Comparison of ENCODE assay signal across 14 cellular contexts in the genomic region with DNA sequence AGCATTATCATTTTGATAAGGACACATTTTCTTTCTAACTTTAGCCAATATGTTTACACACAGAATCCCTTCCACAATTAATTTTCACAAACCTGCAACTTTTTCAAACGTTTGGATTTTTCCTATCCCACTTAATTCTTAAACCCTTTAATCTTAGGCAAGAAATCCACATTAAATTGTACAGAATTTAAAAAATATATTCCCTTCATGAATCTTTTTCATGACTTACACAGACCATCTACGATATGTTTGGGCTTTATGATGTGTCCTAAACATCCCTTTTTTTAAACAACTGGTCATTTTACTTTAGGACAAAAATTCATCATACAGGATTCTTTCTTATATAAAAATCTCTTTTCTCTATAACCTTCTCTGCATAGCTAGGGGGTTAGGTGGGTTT.
"Had no signal": no experiment of that assay in that cellular context is flagged by ENCODE, and none has a peak within 500 bp of the region (broad histone marks: within the 10 kb centered on the region; RNA-seq: fewer than 3 reads in every experiment).

No MANE protein-coding gene starts in this region.

- H3K4me3 ChIP-seq: colonic mucosa, gastroesophageal sphincter, left ventricle myocardium inferior, ovary, sigmoid colon, suprapubic skin had no signal

- DNase-seq: activated B cell treated with CpG ODN at 0.5 μM for 24 hours; activated CD4-positive, alpha-beta T cell treated with anti-CD3 and anti-CD28 coated beads, Interleukin-2, amount 10 ng/mL, durations not matched to agents 24 days and 14 days; activated naive CD4-positive, alpha-beta T cell treated with anti-CD3 and anti-CD28 coated beads, Interleukin-2, amount 10 ng/mL, durations not matched to agents 7 days and 5 days; activated T-cell treated with anti-CD3 and anti-CD28 coated beads for 4 hours; colonic mucosa; left ventricle myocardium inferior; ovary; sigmoid colon; stimulated activated CD4-positive, alpha-beta T cell treated with anti-CD3 and anti-CD28 coated beads, Interleukin-2, amount 100 ng/mL, for 24 hours; stimulated activated naive CD4-positive, alpha-beta T cell treated with Interleukin-2 at 50 U/mL for 16 hours had no signal

- H3K27me3 Mint-ChIP-seq: activated B cell treated with CpG ODN at 0.5 μM for 24 hours; activated CD4-positive, alpha-beta T cell treated with anti-CD3 and anti-CD28 coated beads, Interleukin-2, amount 10 ng/mL, durations not matched to agents 24 days and 14 days; activated naive CD4-positive, alpha-beta T cell treated with anti-CD3 and anti-CD28 coated beads, Interleukin-2, amount 10 ng/mL, durations not matched to agents 7 days and 5 days; type B pancreatic cell had no signal

- H3K4me1 Mint-ChIP-seq: activated B cell treated with CpG ODN at 0.5 μM for 24 hours; activated CD4-positive, alpha-beta T cell treated with anti-CD3 and anti-CD28 coated beads, Interleukin-2, amount 10 ng/mL, durations not matched to agents 24 days and 14 days; activated naive CD4-positive, alpha-beta T cell treated with anti-CD3 and anti-CD28 coated beads, Interleukin-2, amount 10 ng/mL, durations not matched to agents 7 days and 5 days had no signal

- H3K27ac Mint-ChIP-seq: activated B cell treated with CpG ODN at 0.5 μM for 24 hours; activated CD4-positive, alpha-beta T cell treated with anti-CD3 and anti-CD28 coated beads, Interleukin-2, amount 10 ng/mL, durations not matched to agents 24 days and 14 days; activated naive CD4-positive, alpha-beta T cell treated with anti-CD3 and anti-CD28 coated beads, Interleukin-2, amount 10 ng/mL, durations not matched to agents 7 days and 5 days; activated T-helper 2 cell treated with anti-CD3 and anti-CD28 coated beads, Interferon-gamma antibody, Interleukin-2, Interleukin-4, amounts not matched to agents 10 μg/mL and 5 μg/mL and 100 μg/mL, durations not matched to agents 14 hours and 24 hours and 36 hours; type B pancreatic cell had no signal

- H3K27ac ChIP-seq: colonic mucosa, gastroesophageal sphincter, left ventricle myocardium inferior, ovary, sigmoid colon, suprapubic skin had no signal

- H3K9me3 ChIP-seq: colonic mucosa, gastroesophageal sphincter, ovary, suprapubic skin had no signal

- H3K4me3 Mint-ChIP-seq: activated B cell treated with CpG ODN at 0.5 μM for 24 hours; activated CD4-positive, alpha-beta T cell treated with anti-CD3 and anti-CD28 coated beads, Interleukin-2, amount 10 ng/mL, durations not matched to agents 24 days and 14 days; activated naive CD4-positive, alpha-beta T cell treated with anti-CD3 and anti-CD28 coated beads, Interleukin-2, amount 10 ng/mL, durations not matched to agents 7 days and 5 days; type B pancreatic cell had no signal

- H3K4me1 ChIP-seq: colonic mucosa, gastroesophageal sphincter, left ventricle myocardium inferior, sigmoid colon, suprapubic skin had no signal

- H3K9me3 Mint-ChIP-seq: activated CD4-positive, alpha-beta T cell treated with anti-CD3 and anti-CD28 coated beads, Interleukin-2, amount 10 ng/mL, durations not matched to agents 24 days and 14 days had no signal

- ATAC-seq: gastroesophageal sphincter had no signal

- H3K36me3 ChIP-seq: colonic mucosa, gastroesophageal sphincter, left ventricle myocardium inferior, ovary, sigmoid colon, suprapubic skin had no signal
